Comparison of ENCODE assay signal across 1 cellular context in the genomic region with DNA sequence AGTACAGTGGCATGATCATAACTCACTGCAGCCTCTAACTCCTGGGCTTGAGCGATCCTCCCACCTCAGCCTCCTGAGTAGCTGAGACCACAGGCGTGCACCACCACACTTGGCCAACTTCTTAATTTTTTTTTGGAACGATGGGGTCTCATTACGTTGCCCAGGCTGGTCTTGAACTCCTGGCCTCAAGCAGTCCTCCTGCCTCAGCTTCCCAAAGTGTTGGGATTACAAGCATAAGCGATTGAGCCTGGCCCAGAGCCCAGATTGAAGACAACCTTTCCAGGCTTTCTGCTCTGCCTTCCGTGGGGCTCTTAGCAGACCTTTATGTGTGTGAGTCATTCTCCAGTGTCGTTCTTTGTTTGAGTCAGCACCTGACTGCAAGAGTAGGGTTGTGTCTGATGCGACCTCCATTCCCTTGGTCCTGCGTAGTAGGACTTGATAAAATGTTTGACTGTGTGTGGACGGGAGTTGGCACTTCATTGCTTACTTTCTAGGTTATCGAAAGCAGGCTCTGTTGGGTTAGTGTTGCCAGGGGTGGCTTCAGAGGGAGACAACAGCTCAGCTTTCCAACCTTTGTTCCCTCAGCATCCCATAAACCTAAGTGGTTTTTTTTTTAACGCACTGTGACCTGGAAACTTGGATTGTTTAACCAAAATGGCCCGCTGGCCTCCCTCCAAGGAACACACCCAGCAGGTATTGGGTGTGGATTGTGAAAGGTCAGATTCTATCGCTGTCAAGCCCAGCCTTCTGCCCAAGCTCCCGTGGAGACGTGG.
TF ChIP-seq lines count a peak whose summit lies in the region.

No MANE protein-coding gene starts in this region.

TF ChIP-seq in GM12878, 131 proteins besides CTCF, POLR2A, EP300 and RAD21 (continued from another document):
- TF ChIP-seq, protein P1, sequence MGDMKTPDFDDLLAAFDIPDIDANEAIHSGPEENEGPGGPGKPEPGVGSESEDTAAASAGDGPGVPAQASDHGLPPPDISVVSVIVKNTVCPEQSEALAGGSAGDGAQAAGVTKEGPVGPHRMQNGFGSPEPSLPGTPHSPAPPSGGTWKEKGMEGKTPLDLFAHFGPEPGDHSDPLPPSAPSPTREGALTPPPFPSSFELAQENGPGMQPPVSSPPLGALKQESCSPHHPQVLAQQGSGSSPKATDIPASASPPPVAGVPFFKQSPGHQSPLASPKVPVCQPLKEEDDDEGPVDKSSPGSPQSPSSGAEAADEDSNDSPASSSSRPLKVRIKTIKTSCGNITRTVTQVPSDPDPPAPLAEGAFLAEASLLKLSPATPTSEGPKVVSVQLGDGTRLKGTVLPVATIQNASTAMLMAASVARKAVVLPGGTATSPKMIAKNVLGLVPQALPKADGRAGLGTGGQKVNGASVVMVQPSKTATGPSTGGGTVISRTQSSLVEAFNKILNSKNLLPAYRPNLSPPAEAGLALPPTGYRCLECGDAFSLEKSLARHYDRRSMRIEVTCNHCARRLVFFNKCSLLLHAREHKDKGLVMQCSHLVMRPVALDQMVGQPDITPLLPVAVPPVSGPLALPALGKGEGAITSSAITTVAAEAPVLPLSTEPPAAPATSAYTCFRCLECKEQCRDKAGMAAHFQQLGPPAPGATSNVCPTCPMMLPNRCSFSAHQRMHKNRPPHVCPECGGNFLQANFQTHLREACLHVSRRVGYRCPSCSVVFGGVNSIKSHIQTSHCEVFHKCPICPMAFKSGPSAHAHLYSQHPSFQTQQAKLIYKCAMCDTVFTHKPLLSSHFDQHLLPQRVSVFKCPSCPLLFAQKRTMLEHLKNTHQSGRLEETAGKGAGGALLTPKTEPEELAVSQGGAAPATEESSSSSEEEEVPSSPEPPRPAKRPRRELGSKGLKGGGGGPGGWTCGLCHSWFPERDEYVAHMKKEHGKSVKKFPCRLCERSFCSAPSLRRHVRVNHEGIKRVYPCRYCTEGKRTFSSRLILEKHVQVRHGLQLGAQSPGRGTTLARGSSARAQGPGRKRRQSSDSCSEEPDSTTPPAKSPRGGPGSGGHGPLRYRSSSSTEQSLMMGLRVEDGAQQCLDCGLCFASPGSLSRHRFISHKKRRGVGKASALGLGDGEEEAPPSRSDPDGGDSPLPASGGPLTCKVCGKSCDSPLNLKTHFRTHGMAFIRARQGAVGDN (IDR thresholded peaks at IDR 0.05) = no peak
- no peak for TF ChIP-seq EZH2 (IDR thresholded peaks at IDR 0.05; ENCODE audit: borderline replicate concordance, control insufficient read depth, low read depth, low read length)
- TF ChIP-seq SREBF1 (IDR thresholded peaks at IDR 0.05; ENCODE audit: low read length) = no peak
- TF ChIP-seq IRF4 (IDR thresholded peaks at IDR 0.05; ENCODE audit: low read depth, low read length) = no peak
- TF ChIP-seq POLR2AphosphoS2 (IDR thresholded peaks at IDR 0.05; ENCODE audit: low read depth, low read length) = no peak
- TF ChIP-seq SMARCA5 (IDR thresholded peaks at IDR 0.05) = no peak
